Comparison of ENCODE assay signal across 8 cellular contexts in the genomic region with DNA sequence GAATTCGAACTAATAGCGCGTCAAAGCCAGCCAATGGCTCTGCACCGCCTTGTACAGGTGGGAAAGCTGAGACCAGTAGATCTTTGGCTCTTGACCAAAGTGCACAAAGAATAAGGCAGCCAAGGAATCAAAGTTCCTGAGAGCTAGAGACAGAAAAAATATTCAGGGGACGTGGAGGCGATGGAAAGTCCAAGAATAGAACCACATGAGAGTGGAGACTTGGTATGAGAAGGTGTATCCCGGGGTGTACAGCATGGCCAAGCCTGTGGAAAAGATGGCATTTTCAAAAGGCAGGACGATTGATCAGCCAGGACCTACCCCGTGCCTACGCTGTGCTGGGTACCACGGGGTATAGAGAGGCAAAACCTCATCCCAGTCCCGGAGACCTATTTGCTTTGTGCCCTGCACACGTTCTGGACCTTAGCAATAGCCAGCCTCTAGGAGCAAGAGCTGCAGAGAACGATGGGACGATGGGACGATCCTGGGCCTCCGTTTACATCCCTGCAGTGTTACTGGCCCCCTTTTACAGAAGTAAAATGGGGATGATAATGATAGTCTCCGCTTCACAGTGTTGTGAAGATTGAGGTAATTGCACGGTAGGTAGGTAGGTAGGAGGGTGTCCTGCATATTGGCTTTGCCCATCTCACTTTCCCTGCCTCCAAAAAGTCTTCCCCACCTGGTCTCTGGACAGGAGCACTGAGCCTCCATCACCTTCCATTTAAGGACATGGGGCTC. TPM values are rescaled to one million over a fixed set of nuclear protein-coding genes. Genes with fewer than 3 reads are reported as not detected.
A peak's percentile ranks its signal among the peaks of the same experiment; 100 is the strongest.
DNase-seq lines count a peak whose midpoint lies in the region; ATAC-seq and TF ChIP-seq lines count a peak whose summit lies in the region.

No MANE protein-coding gene starts in this region.

- peak overlapping the region; percentile 88 to 95 (median 93) for H3K27ac ChIP-seq in esophagus squamous epithelium

- no peak for TF ChIP-seq POLR2A in esophagus squamous epithelium (IDR thresholded peaks at IDR 0.05)

- intact Hi-C loops in esophagus squamous epithelium (cut with DNase I) = loop anchor here (10.0 kb wide), 1 partner anchor 105 kb away; a partner anchor contains a TSS

- H3K36me3 ChIP-seq in esophagus squamous epithelium = peaks cover 6 to 20% (median 7%) of the 10 kb centered on the region in 3 donors

- H3K9me3 ChIP-seq in esophagus squamous epithelium = no peaks in the 10 kb centered on the region

- H3K4me3 ChIP-seq in esophagus squamous epithelium = peak overlapping the region; percentile 89 to 99 (median 95)

- H3K36me3 Mint-ChIP-seq in WTC11 = peaks cover 14% of the 10 kb centered on the region
- peaks cover 13% of the 10 kb centered on the region for H3K36me3 Mint-ChIP-seq in osteocyte (ENCODE audit: unreplicated experiment)

- H3K27ac Mint-ChIP-seq in WTC11 = peak overlapping the region; percentile 85
- peak overlapping the region; percentile 95 for H3K27ac Mint-ChIP-seq in osteocyte (ENCODE audit: unreplicated experiment)

- H3K9me3 Mint-ChIP-seq in WTC11 (no peaks in the 10 kb centered on the region), osteocyte (ENCODE audit: unreplicated experiment) (no peaks in the 10 kb centered on the region)

- peak; percentile 24 for ATAC-seq in GM18867 (IDR thresholded peaks at IDR 0.05; ENCODE audit: unreplicated experiment)
- ATAC-seq in HG03045 (IDR thresholded peaks at IDR 0.05; ENCODE audit: unreplicated experiment) = peak; percentile 15
- ATAC-seq in WTC11 = peak; percentile 50

- POLR2A ChIA-PET in WTC11 (lab: Charles Lee) = interaction anchor here (0.6 to 1.0 kb wide), 3 partner anchors 18 to 501 kb away, joined by 3 read pairs; no protein-coding TSS in a partner anchor

- H3K27me3 Mint-ChIP-seq in WTC11 (ENCODE audit: low read depth) (peaks cover 2% of the 10 kb centered on the region; the same call in 1 of the 2 replicates), osteocyte (ENCODE audit: unreplicated experiment) (no peaks in the 10 kb centered on the region)

- CTCF ChIA-PET in WTC11 (lab: Charles Lee) = interaction anchor here (0.8 to 2.0 kb wide), 7 partner anchors 9 to 106 kb away, joined by 3 to 15 read pairs (median 4); a partner anchor contains a TSS

- 0 to 22% methylated on average over 12 to 16 of the region's 19 CpGs for WGBS in esophagus squamous epithelium, 2 donors

- H3K4me3 Mint-ChIP-seq in WTC11 (peak overlapping the region; percentile 98), osteocyte (ENCODE audit: unreplicated experiment) (peak overlapping the region; percentile 99)

- no peaks in the 10 kb centered on the region for H3K27me3 ChIP-seq in esophagus squamous epithelium

- H3K4me1 Mint-ChIP-seq in WTC11 (peaks cover 17% of the 10 kb centered on the region), osteocyte (ENCODE audit: unreplicated experiment) (peaks cover 24% of the 10 kb centered on the region)

- TF ChIP-seq CTCF in WTC11 (IDR thresholded peaks at IDR 0.05) = no peak
- no peak for TF ChIP-seq CTCF in esophagus squamous epithelium (IDR thresholded peaks at IDR 0.05)
- no peak for TF ChIP-seq CTCF in osteocyte (IDR thresholded peaks at IDR 0.05)

- DNase-seq in WTC11 (ENCODE audit: low spot score) = no peak
- no peak for DNase-seq in esophagus squamous epithelium (lab: John Stamatoyannopoulos, UW)
- DNase-seq in osteocyte (ENCODE audit: extremely low spot score, unreplicated experiment) = no peak
- no peak for DNase-seq in CD1c-positive myeloid dendritic cell (ENCODE audit: extremely low spot score)
- DNase-seq in NOMO-1 treated with DMSO at 0.1 percent for 48 hours (lab: John Stamatoyannopoulos, UW; ENCODE audit: unreplicated experiment) = no peak
- no peak for DNase-seq in activated gamma-delta T cell (lab: John Stamatoyannopoulos, UW)

- peaks cover 15 to 50% (median 26%) of the 10 kb centered on the region in 3 donors for H3K4me1 ChIP-seq in esophagus squamous epithelium

TF ChIP-seq in WTC11, 78 proteins besides CTCF, POLR2A, EP300 and RAD21:
- TF ChIP-seq KAT7 (CRISPR knock-in tag; IDR thresholded peaks at IDR 0.05; ENCODE audit: borderline replicate concordance) (0 out of 2 replicates have a peak, but pooled peaks have one; percentile 16), FOXJ3 (CRISPR knock-in tag; IDR thresholded peaks at IDR 0.05; ENCODE audit: borderline replicate concordance) (no peak), SMAD3 (CRISPR knock-in tag; IDR thresholded peaks at IDR 0.05; ENCODE audit: borderline replicate concordance) (no peak; the same call in 1 of the 2 replicates)
- TF ChIP-seq, protein P1, sequence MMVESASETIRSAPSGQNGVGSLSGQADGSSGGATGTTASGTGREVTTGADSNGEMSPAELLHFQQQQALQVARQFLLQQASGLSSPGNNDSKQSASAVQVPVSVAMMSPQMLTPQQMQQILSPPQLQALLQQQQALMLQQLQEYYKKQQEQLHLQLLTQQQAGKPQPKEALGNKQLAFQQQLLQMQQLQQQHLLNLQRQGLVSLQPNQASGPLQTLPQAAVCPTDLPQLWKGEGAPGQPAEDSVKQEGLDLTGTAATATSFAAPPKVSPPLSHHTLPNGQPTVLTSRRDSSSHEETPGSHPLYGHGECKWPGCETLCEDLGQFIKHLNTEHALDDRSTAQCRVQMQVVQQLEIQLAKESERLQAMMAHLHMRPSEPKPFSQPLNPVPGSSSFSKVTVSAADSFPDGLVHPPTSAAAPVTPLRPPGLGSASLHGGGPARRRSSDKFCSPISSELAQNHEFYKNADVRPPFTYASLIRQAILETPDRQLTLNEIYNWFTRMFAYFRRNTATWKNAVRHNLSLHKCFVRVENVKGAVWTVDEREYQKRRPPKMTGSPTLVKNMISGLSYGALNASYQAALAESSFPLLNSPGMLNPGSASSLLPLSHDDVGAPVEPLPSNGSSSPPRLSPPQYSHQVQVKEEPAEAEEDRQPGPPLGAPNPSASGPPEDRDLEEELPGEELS (CRISPR knock-in tag; IDR thresholded peaks at IDR 0.05) = 0 out of 2 replicates have a peak, but pooled peaks have one; percentile 0

RNA-seq across cellular contexts. Expression of a gene that starts 0.6 kb away (rescaled TPM):
- total RNA-seq in WTC11 (2021) (20.7 to 24.2 TPM (median 21.5 TPM) in 3 replicates), esophagus squamous epithelium (10 to 100 TPM; 16.0 to 25.0 (median 18.2) TPM), osteocyte (28.6 and 29.8 TPM in 2 replicates)

RNA-seq across cellular contexts. Expression of a gene that starts 34.4 kb away (rescaled TPM):
- total RNA-seq in WTC11 (2021) (69.7 to 72.7 TPM (median 70.1 TPM) in 3 replicates), esophagus squamous epithelium (10 to 100 TPM; 23.9 to 39.2 (median 29.5) TPM), osteocyte (47.2 and 50.0 TPM in 2 replicates)
